ENCODE assay signal across 1 cellular context in genomic region chr1:77682442-77683141, GRCh38.
TF ChIP-seq lines count a peak whose summit lies in the region.

TSS of gene ZZZ3 (minus strand) at chr1:77682658. CDS start at chr1:77633354, 49,304 bp downstream.

TF ChIP-seq in K562, 482 proteins besides CTCF, POLR2A, EP300 and RAD21 (continued from another document and continues in another):
- TF ChIP-seq, protein P1, sequence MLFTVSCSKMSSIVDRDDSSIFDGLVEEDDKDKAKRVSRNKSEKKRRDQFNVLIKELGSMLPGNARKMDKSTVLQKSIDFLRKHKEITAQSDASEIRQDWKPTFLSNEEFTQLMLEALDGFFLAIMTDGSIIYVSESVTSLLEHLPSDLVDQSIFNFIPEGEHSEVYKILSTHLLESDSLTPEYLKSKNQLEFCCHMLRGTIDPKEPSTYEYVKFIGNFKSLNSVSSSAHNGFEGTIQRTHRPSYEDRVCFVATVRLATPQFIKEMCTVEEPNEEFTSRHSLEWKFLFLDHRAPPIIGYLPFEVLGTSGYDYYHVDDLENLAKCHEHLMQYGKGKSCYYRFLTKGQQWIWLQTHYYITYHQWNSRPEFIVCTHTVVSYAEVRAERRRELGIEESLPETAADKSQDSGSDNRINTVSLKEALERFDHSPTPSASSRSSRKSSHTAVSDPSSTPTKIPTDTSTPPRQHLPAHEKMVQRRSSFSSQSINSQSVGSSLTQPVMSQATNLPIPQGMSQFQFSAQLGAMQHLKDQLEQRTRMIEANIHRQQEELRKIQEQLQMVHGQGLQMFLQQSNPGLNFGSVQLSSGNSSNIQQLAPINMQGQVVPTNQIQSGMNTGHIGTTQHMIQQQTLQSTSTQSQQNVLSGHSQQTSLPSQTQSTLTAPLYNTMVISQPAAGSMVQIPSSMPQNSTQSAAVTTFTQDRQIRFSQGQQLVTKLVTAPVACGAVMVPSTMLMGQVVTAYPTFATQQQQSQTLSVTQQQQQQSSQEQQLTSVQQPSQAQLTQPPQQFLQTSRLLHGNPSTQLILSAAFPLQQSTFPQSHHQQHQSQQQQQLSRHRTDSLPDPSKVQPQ (CRISPR knock-in tag; IDR thresholded peaks at IDR 0.05; ENCODE audit: borderline replicate concordance), result peak; percentile 76; the same call in 1 of the 2 replicates
- peak; percentile 82 for TF ChIP-seq POLR2H (tag; IDR thresholded peaks at IDR 0.05; ENCODE audit: low read depth)
- TF ChIP-seq E2F1 (CRISPR knock-in tag; IDR thresholded peaks at IDR 0.05), result no peak; the same call in 1 of the 2 replicates
- TF ChIP-seq CC2D1A (IDR thresholded peaks at IDR 0.05), result peak; percentile 47; the same call in 1 of the 2 replicates
- peak; percentile 42 for TF ChIP-seq RBBP5 (IDR thresholded peaks at IDR 0.05; ENCODE audit: borderline replicate concordance, insufficient read depth, low read length, poor library complexity, severe bottlenecking)
- peak; percentile 46; the same call in 1 of the 2 replicates for TF ChIP-seq ATF7 (IDR thresholded peaks at IDR 0.05)
- TF ChIP-seq, protein P2, sequence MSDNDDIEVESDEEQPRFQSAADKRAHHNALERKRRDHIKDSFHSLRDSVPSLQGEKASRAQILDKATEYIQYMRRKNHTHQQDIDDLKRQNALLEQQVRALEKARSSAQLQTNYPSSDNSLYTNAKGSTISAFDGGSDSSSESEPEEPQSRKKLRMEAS (CRISPR knock-in tag; IDR thresholded peaks at IDR 0.05), result peak; percentile 91
- peak; percentile 0 to 75; a peak in 1 of 4 replicates for TF ChIP-seq SIN3A (IDR thresholded peaks at IDR 0.05; ENCODE audit: borderline replicate concordance in 2 of 2, control insufficient read depth in 1 of 2, low read depth in 2 of 2, low read length in 2 of 2)
- peak; percentile 99 for TF ChIP-seq C11orf30 (IDR thresholded peaks at IDR 0.05; ENCODE audit: low read depth)
- peak; percentile 93 for TF ChIP-seq TAF7 (tag; IDR thresholded peaks at IDR 0.05)
- TF ChIP-seq RAD51 (IDR thresholded peaks at IDR 0.05; ENCODE audit: borderline replicate concordance, low read depth), result peak; percentile 97
- TF ChIP-seq NEUROD1 (IDR thresholded peaks at IDR 0.05; ENCODE audit: borderline replicate concordance, low read depth, low read length, partially characterized antibody), result peak; percentile 76
- peak; percentile 95 for TF ChIP-seq MYC (IDR thresholded peaks at IDR 0.05; ENCODE audit: low read depth, low read length)
- peak; percentile 87; the same call in 1 of the 2 replicates for TF ChIP-seq MYC (CRISPR knock-in tag; IDR thresholded peaks at IDR 0.05; ENCODE audit: borderline replicate concordance, low read depth)
- no peak for TF ChIP-seq RBM22 (IDR thresholded peaks at IDR 0.05; ENCODE audit: low read depth, low read length, poor library complexity, severe bottlenecking)
- TF ChIP-seq THRA (IDR thresholded peaks at IDR 0.05), result no peak
- TF ChIP-seq FOSL1 (tag; conservative IDR thresholded peaks at IDR 0.05), result peak; percentile 32
- peak; percentile 50 for TF ChIP-seq PHF8 (IDR thresholded peaks at IDR 0.05; ENCODE audit: borderline replicate concordance, low read length)
- 0 out of 2 replicates have a peak, but pooled peaks have one; percentile 55 for TF ChIP-seq DIDO1 (tag; IDR thresholded peaks at IDR 0.05; ENCODE audit: low read depth)
- peak; percentile 31 for TF ChIP-seq POU5F1 (IDR thresholded peaks at IDR 0.05; ENCODE audit: borderline replicate concordance, low read depth, low read length, partially characterized antibody)
- TF ChIP-seq ZNF717 (CRISPR knock-in tag; IDR thresholded peaks at IDR 0.05), result no peak
- TF ChIP-seq ZNF197 (CRISPR knock-in tag; IDR thresholded peaks at IDR 0.05; ENCODE audit: low read depth), result peak; percentile 86; the same call in 1 of the 2 replicates
- TF ChIP-seq TCF3 (CRISPR knock-in tag; IDR thresholded peaks at IDR 0.05), result 0 out of 2 replicates have a peak, but pooled peaks have one; percentile 10
- no peak for TF ChIP-seq COPS2 (conservative IDR thresholded peaks at IDR 0.05)
- TF ChIP-seq ZFP30 (CRISPR knock-in tag; IDR thresholded peaks at IDR 0.05; ENCODE audit: borderline replicate concordance), result no peak
- TF ChIP-seq IFI16 (CRISPR knock-in tag; IDR thresholded peaks at IDR 0.05), result no peak
- peak; percentile 17 for TF ChIP-seq CREB1 (IDR thresholded peaks at IDR 0.05)
- TF ChIP-seq CREB1 (CRISPR knock-in tag; IDR thresholded peaks at IDR 0.05), result no peak; the same call in 1 of the 2 replicates
- 0 out of 2 replicates have a peak, but pooled peaks have one; percentile 12 for TF ChIP-seq GTF2E2 (tag; IDR thresholded peaks at IDR 0.05)
- peak; percentile 79; the same call in 1 of the 2 replicates for TF ChIP-seq ZBTB7A (IDR thresholded peaks at IDR 0.05; ENCODE audit: borderline replicate concordance, control insufficient read depth, low read depth, low read length)
- TF ChIP-seq ZNF444 (CRISPR knock-in tag; IDR thresholded peaks at IDR 0.05), result 0 out of 2 replicates have a peak, but pooled peaks have one; percentile 67
- peak; percentile 77 for TF ChIP-seq POLR2B (IDR thresholded peaks at IDR 0.05; ENCODE audit: low read depth, partially characterized antibody)
- TF ChIP-seq ELF1 (tag; IDR thresholded peaks at IDR 0.05), result peak; percentile 75
- peak; percentile 97 for TF ChIP-seq USF1 (CRISPR knock-in tag; IDR thresholded peaks at IDR 0.05)
- no peak for TF ChIP-seq NUFIP1 (IDR thresholded peaks at IDR 0.05; ENCODE audit: partially characterized antibody)
- no peak for TF ChIP-seq TRIM25 (IDR thresholded peaks at IDR 0.05; ENCODE audit: borderline replicate concordance)
- TF ChIP-seq JUND (IDR thresholded peaks at IDR 0.05; ENCODE audit: borderline replicate concordance, low read depth, low read length), result 0 out of 2 replicates have a peak, but pooled peaks have one; percentile 10
- TF ChIP-seq JUND (tag; IDR thresholded peaks at IDR 0.05; ENCODE audit: borderline replicate concordance, low read depth, low read length), result no peak; the same call in 2 of the 3 replicates
- TF ChIP-seq, protein P3, sequence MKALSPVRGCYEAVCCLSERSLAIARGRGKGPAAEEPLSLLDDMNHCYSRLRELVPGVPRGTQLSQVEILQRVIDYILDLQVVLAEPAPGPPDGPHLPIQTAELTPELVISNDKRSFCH (CRISPR knock-in tag; IDR thresholded peaks at IDR 0.05), result no peak
- TF ChIP-seq, protein P3 (tag; IDR thresholded peaks at IDR 0.05), result no peak
- TF ChIP-seq MXI1 (IDR thresholded peaks at IDR 0.05; ENCODE audit: low read depth, low read length), result peak; percentile 59; the same call in 1 of the 2 replicates
- no peak for TF ChIP-seq KLF6 (CRISPR knock-in tag; IDR thresholded peaks at IDR 0.05; ENCODE audit: borderline replicate concordance)
- peak; percentile 45; the same call in 1 of the 2 replicates for TF ChIP-seq HDAC2 (IDR thresholded peaks at IDR 0.05)
- peak; percentile 22 to 67; a peak in 2 of 4 replicates for TF ChIP-seq TEAD1 (CRISPR knock-in tag; IDR thresholded peaks at IDR 0.05)
- TF ChIP-seq, protein P4, sequence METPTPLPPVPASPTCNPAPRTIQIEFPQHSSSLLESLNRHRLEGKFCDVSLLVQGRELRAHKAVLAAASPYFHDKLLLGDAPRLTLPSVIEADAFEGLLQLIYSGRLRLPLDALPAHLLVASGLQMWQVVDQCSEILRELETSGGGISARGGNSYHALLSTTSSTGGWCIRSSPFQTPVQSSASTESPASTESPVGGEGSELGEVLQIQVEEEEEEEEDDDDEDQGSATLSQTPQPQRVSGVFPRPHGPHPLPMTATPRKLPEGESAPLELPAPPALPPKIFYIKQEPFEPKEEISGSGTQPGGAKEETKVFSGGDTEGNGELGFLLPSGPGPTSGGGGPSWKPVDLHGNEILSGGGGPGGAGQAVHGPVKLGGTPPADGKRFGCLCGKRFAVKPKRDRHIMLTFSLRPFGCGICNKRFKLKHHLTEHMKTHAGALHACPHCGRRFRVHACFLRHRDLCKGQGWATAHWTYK (CRISPR knock-in tag; IDR thresholded peaks at IDR 0.05), result no peak
- no peak for TF ChIP-seq BMI1 (IDR thresholded peaks at IDR 0.05; ENCODE audit: low read length)
- TF ChIP-seq MAZ (CRISPR knock-in tag; conservative IDR thresholded peaks at IDR 0.05 in 1 of 2, IDR thresholded peaks at IDR 0.05 in 1 of 2), result peak; percentile 33 to 58; a peak in 2 of 4 replicates
- TF ChIP-seq MBD2 (IDR thresholded peaks at IDR 0.05; ENCODE audit: borderline replicate concordance, low read depth), result 0 out of 2 replicates have a peak, but pooled peaks have one; percentile 9
- TF ChIP-seq HMG20A (CRISPR knock-in tag; conservative IDR thresholded peaks at IDR 0.05), result no peak
- peak; percentile 97 for TF ChIP-seq CREB3L1 (IDR thresholded peaks at IDR 0.05; ENCODE audit: borderline replicate concordance, low read depth)
- peak in 1 of 2 experiments; percentile 49; a peak in 3 of 4 replicates for TF ChIP-seq NRF1 (conservative IDR thresholded peaks at IDR 0.05 in 1 of 2, IDR thresholded peaks at IDR 0.05 in 1 of 2)
- TF ChIP-seq ILF3 (IDR thresholded peaks at IDR 0.05; ENCODE audit: borderline replicate concordance), result no peak
- TF ChIP-seq NR3C1 (CRISPR knock-in tag; IDR thresholded peaks at IDR 0.05), result no peak; the same call in 1 of the 2 replicates
- no peak for TF ChIP-seq ZNF212 (CRISPR knock-in tag; IDR thresholded peaks at IDR 0.05)
- TF ChIP-seq ZNF282 (CRISPR knock-in tag; IDR thresholded peaks at IDR 0.05), result no peak
- peak; percentile 86 for TF ChIP-seq RBM25 (IDR thresholded peaks at IDR 0.05; ENCODE audit: low read depth, low read length, severe bottlenecking)
- TF ChIP-seq CTBP1 (IDR thresholded peaks at IDR 0.05; ENCODE audit: borderline replicate concordance), result peak; percentile 38; the same call in 1 of the 2 replicates
- TF ChIP-seq YY1 (IDR thresholded peaks at IDR 0.05; ENCODE audit: borderline replicate concordance in 1 of 3, control insufficient read depth in 1 of 3, extremely low read depth in 1 of 3, insufficient read depth in 3 of 3, insufficient read length in 1 of 3, insufficient replicate concordance in 2 of 3, low read depth in 1 of 3, low read length in 2 of 3), result peak; percentile 74 to 91 (median 89)
- TF ChIP-seq TEAD4 (IDR thresholded peaks at IDR 0.05; ENCODE audit: low read length), result 0 out of 2 replicates have a peak, but pooled peaks have one; percentile 13
- no peak for TF ChIP-seq TEAD4 (CRISPR knock-in tag; IDR thresholded peaks at IDR 0.05; ENCODE audit: borderline replicate concordance)
- TF ChIP-seq ZFX (CRISPR knock-in tag; IDR thresholded peaks at IDR 0.05), result peak; percentile 45
- TF ChIP-seq ZNF12 (CRISPR knock-in tag; IDR thresholded peaks at IDR 0.05), result no peak; the same call in 1 of the 2 replicates
- peak; percentile 81 for TF ChIP-seq POLR2G (IDR thresholded peaks at IDR 0.05; ENCODE audit: low read depth, low read length)
